In genomic region chr7:121259826-121260225, GRCh38 we compare ENCODE assay signal across 24 cellular contexts.
DNase-seq lines count a peak whose midpoint lies in the region; ATAC-seq, FAIRE-seq and TF ChIP-seq lines count a peak whose summit lies in the region.
"Had no signal": no experiment of that assay in that cellular context is flagged by ENCODE, and none has a peak within 500 bp of the region (broad histone marks: within the 10 kb centered on the region; RNA-seq: fewer than 3 reads in every experiment).

No MANE protein-coding gene starts in this region.

- no peak overlapping the region for H3K27ac Mint-ChIP-seq in T-helper 2 cell treated with Interferon-gamma antibody and Interleukin-4, amounts not matched to agents 5 μg/mL and 100 μg/mL, for 36 hours
- H3K27ac Mint-ChIP-seq: CD4-positive, alpha-beta memory T cell; H9; T-helper 17 cell had no signal

- H3K36me3 ChIP-seq in HCT116 (ENCODE audit: control insufficient read depth in 1 of 2, insufficient read depth in 2 of 2, low read length in 2 of 2): no peaks in the 10 kb centered on the region
- H3K36me3 ChIP-seq: Peyer's patch had no signal

- no peak for TF ChIP-seq CTCF in HCT116 (IDR thresholded peaks at IDR 0.05 in 2 of 3, conservative IDR thresholded peaks at IDR 0.05 in 1 of 3; ENCODE audit: borderline replicate concordance in 1 of 3, insufficient read depth in 1 of 3, low read depth in 2 of 3, low read length in 2 of 3)

- H3K4me1 Mint-ChIP-seq in T-helper 2 cell treated with Interferon-gamma antibody and Interleukin-4, amounts not matched to agents 5 μg/mL and 100 μg/mL, for 36 hours (ENCODE audit: low read depth): no peaks in the 10 kb centered on the region
- H3K4me1 Mint-ChIP-seq: CD4-positive, alpha-beta memory T cell; T-helper 17 cell had no signal

- no peaks in the 10 kb centered on the region for H3K9me3 ChIP-seq in HCT116 (ENCODE audit: control insufficient read depth in 1 of 2, insufficient read depth in 1 of 2, low read depth in 1 of 2, low read length in 2 of 2)
- H3K9me3 ChIP-seq: Caco-2, Peyer's patch had no signal

- RAD21 ChIA-PET in HCT116 (lab: Charles Lee; ENCODE audit: low non-redundant PET in 1 of 2, low total read pairs in 2 of 2, uncharacterized antibody in 2 of 2, unreplicated experiment in 2 of 2): interaction anchor here in 1 of 2 experiments (0.7 kb wide), 1 partner anchor 96 kb away, joined by 3 read pairs; no protein-coding TSS in a partner anchor

- intact Hi-C loops in HCT116 (cut with micrococcal nuclease): no loop called here

- H3K36me3 Mint-ChIP-seq in T-helper 2 cell treated with Interferon-gamma antibody and Interleukin-4, amounts not matched to agents 5 μg/mL and 100 μg/mL, for 36 hours (ENCODE audit: low read depth): no peaks in the 10 kb centered on the region
- H3K36me3 Mint-ChIP-seq: CD4-positive, alpha-beta memory T cell had no signal

- H3K27me3 Mint-ChIP-seq in T-helper 2 cell treated with Interferon-gamma antibody and Interleukin-4, amounts not matched to agents 5 μg/mL and 100 μg/mL, for 36 hours (ENCODE audit: low read depth): peaks cover 1% of the 10 kb centered on the region
- H3K27me3 Mint-ChIP-seq: CD4-positive, alpha-beta memory T cell; T-helper 17 cell had no signal

- H3K27me3 ChIP-seq in HCT116 (ENCODE audit: insufficient read depth, low read length): no peaks in the 10 kb centered on the region
- H3K27me3 ChIP-seq: BLaER1, Peyer's patch had no signal

- POLR2A ChIA-PET in HCT116 (lab: Charles Lee): interaction anchor here (1.1 kb wide), 1 partner anchor 15 kb away, joined by 4 read pairs; no protein-coding TSS in a partner anchor

- DNase-seq in HCT116 (ENCODE audit: low read depth, low spot score) (no peak), NCI-H69 (lab: John Stamatoyannopoulos, UW) (peak; percentile 72), kidney tubule cell (ENCODE audit: low spot score) (peak; percentile 2), HTR-8/SVneo (ENCODE audit: insufficient read length, low spot score) (no peak)
- DNase-seq in T-helper 2 cell treated with Interferon-gamma antibody and Interleukin-4, amounts not matched to agents 5 μg/mL and 100 μg/mL, for 36 hours (ENCODE audit: low spot score): no peak
- DNase-seq: ACHN; Caco-2; CD4-positive, alpha-beta memory T cell; DMS 273 treated with DMSO at 0.1 percent for 48 hours; GDM1; GM23248; H9; MV-4-11; NCI-H1694; NCI-H2107; NCI-H82; Peyer's patch; Right ventricle myocardium superior; SW 1271; T-helper 17 cell had no signal

- H3K4me3 Mint-ChIP-seq in T-helper 2 cell treated with Interferon-gamma antibody and Interleukin-4, amounts not matched to agents 5 μg/mL and 100 μg/mL, for 36 hours: no peak overlapping the region
- H3K4me3 Mint-ChIP-seq: CD4-positive, alpha-beta memory T cell; H9; T-helper 17 cell had no signal

- H2AFZ ChIP-seq in HCT116 (ENCODE audit: low read depth, low read length, poor library complexity, severe bottlenecking): no peak overlapping the region
- H2AFZ ChIP-seq: GM23248 had no signal

- H3K9me2 ChIP-seq in HCT116 (ENCODE audit: insufficient read depth): no peaks in the 10 kb centered on the region

- no peak for TF ChIP-seq RAD21 in HCT116 (IDR thresholded peaks at IDR 0.05; ENCODE audit: low read depth)

- no peak overlapping the region for H3K4me3 ChIP-seq in HCT116 (replicated peaks in 1 of 2; ENCODE audit: low read depth in 1 of 2, low read length in 2 of 2)
- H3K4me3 ChIP-seq: BLaER1, GM23248, Peyer's patch had no signal

- H3K4me2 ChIP-seq in HCT116 (ENCODE audit: low read length): no peak overlapping the region
- H3K4me2 ChIP-seq: BLaER1 had no signal

- ATAC-seq in HCT116 (no peak), SK-N-SH treated with all-trans-retinoic acid at 6 μM for 48 hours (0 out of 3 replicates have a peak, but pooled peaks have one; percentile 22), GM19463 (IDR thresholded peaks at IDR 0.05; ENCODE audit: unreplicated experiment) (no peak)
- ATAC-seq: T-helper 17 cell had no signal

- H3K4me1 ChIP-seq in HCT116 (ENCODE audit: control insufficient read depth in 1 of 2, insufficient read depth in 2 of 2, low read length in 2 of 2): peaks cover 0 to 15% of the 10 kb centered on the region in 2 experiments; a peak in 1 of 4 replicates
- H3K4me1 ChIP-seq: BLaER1, Caco-2, Peyer's patch had no signal

- CTCF ChIA-PET in HCT116 (lab: Charles Lee): no interaction called here

- no peaks in the 10 kb centered on the region for H3K79me2 ChIP-seq in HCT116 (ENCODE audit: insufficient read depth, low read length)

- no peaks in the 10 kb centered on the region for H3K9me3 Mint-ChIP-seq in T-helper 2 cell treated with Interferon-gamma antibody and Interleukin-4, amounts not matched to agents 5 μg/mL and 100 μg/mL, for 36 hours
- H3K9me3 Mint-ChIP-seq: H9 had no signal

- no peak overlapping the region for H3K27ac ChIP-seq in HCT116 (ENCODE audit: low read depth, low read length)
- H3K27ac ChIP-seq: BLaER1, GM23248, HL-60, Peyer's patch had no signal

- no peak overlapping the region for H3K9ac ChIP-seq in HCT116 (ENCODE audit: low read length)
- H3K9ac ChIP-seq: BLaER1, GM23248 had no signal

- no peaks in the 10 kb centered on the region for H4K20me1 ChIP-seq in HCT116 (ENCODE audit: insufficient read depth)
- H4K20me1 ChIP-seq: BLaER1 had no signal

- BruUV-seq in HCT116 (replicated peaks; lab: Mats Ljungman, UMichigan): no TSS peak

- no peak for TF ChIP-seq POLR2A in HCT116 (IDR thresholded peaks at IDR 0.05; ENCODE audit: borderline replicate concordance, extremely low read depth, insufficient read depth, insufficient read length)

- no peak for FAIRE-seq in HTR-8/SVneo (lab: Jason Lieb, UNC)

TF ChIP-seq in HCT116, 20 proteins besides CTCF, POLR2A, EP300 and RAD21:
- TF ChIP-seq SP1 (IDR thresholded peaks at IDR 0.05; ENCODE audit: low read depth): no peak; the same call in 1 of the 2 replicates
- no peak for TF ChIP-seq ZBTB33 (IDR thresholded peaks at IDR 0.05; ENCODE audit: extremely low read depth, insufficient replicate concordance, low read length)
- no peak for TF ChIP-seq ELF1 (IDR thresholded peaks at IDR 0.05; ENCODE audit: borderline replicate concordance, low read depth)
- TF ChIP-seq EZH2phosphoT487 (IDR thresholded peaks at IDR 0.05; ENCODE audit: borderline replicate concordance): no peak
- no peak for TF ChIP-seq YY1 (IDR thresholded peaks at IDR 0.05; ENCODE audit: extremely low read depth, insufficient replicate concordance, low read depth, low read length)
- TF ChIP-seq CEBPB (IDR thresholded peaks at IDR 0.05; ENCODE audit: low read depth): peak; percentile 56

TF ChIP-seq in SK-N-SH treated with all-trans-retinoic acid at 6 μM for 48 hours, 23 proteins besides CTCF, POLR2A, EP300 and RAD21:
- TF ChIP-seq ARNTL (CRISPR knock-in tag; IDR thresholded peaks at IDR 0.05; ENCODE audit: borderline replicate concordance, low read depth) (no peak), BACH2 (CRISPR knock-in tag; IDR thresholded peaks at IDR 0.05; ENCODE audit: borderline replicate concordance) (no peak), CSRNP3 (CRISPR knock-in tag; IDR thresholded peaks at IDR 0.05) (no peak), TOX (CRISPR knock-in tag; IDR thresholded peaks at IDR 0.05; ENCODE audit: borderline replicate concordance) (no peak), POU6F1 (CRISPR knock-in tag; IDR thresholded peaks at IDR 0.05; ENCODE audit: borderline replicate concordance, low read depth) (no peak), RARB (CRISPR knock-in tag; IDR thresholded peaks at IDR 0.05) (no peak), ZC3H10 (CRISPR knock-in tag; IDR thresholded peaks at IDR 0.05) (no peak)

Comparison
In these comparisons a context has a peak if more than half of its experiments do, and no peak if none do; other contexts are left out.
1. DNase-seq: peak in NCI-H69 (single experiment) and kidney tubule cell (single experiment); none in HCT116 (single experiment), HTR-8/SVneo (single experiment) and T-helper 2 cell treated with Interferon-gamma antibody and Interleukin-4, amounts not matched to agents 5 μg/mL and 100 μg/mL, for 36 hours (single experiment).